ENCODE assay signal across 8 cellular contexts in genomic region chr20:33005132-33005566, GRCh38. TPM values are rescaled to one million over a fixed set of nuclear protein-coding genes. Genes with fewer than 3 reads are reported as not detected.
A peak's percentile ranks its signal among the peaks of the same experiment; 100 is the strongest.
DNase-seq lines count a peak whose midpoint lies in the region; ATAC-seq and TF ChIP-seq lines count a peak whose summit lies in the region.
"Had no signal": no experiment of that assay in that cellular context is flagged by ENCODE, and none has a peak within 500 bp of the region (broad histone marks: within the 10 kb centered on the region; RNA-seq: fewer than 3 reads in every experiment).

No MANE protein-coding gene starts in this region.

- H3K4me3 ChIP-seq in GM06990 (replicated peaks; ENCODE audit: low read depth, low read length): no peak overlapping the region
- H3K4me3 ChIP-seq in naive thymus-derived CD4-positive, alpha-beta T cell (ENCODE audit: low read length): no peak overlapping the region
- H3K4me3 ChIP-seq: thyroid gland had no signal

- no peaks in the 10 kb centered on the region for H3K36me3 Mint-ChIP-seq in activated naive CD8-positive, alpha-beta T cell treated with anti-CD3 and anti-CD28 coated beads, Interleukin-2, amount 50 U/mL, for 24 hours (ENCODE audit: low read depth)
- H3K36me3 Mint-ChIP-seq in naive thymus-derived CD4-positive, alpha-beta T cell: peaks cover 0 to 3% (median 0%) of the 10 kb centered on the region in 5 donors

- no peak for ATAC-seq in activated naive CD8-positive, alpha-beta T cell treated with anti-CD3 and anti-CD28 coated beads, Interleukin-2, amount 50 U/mL, for 24 hours
- no peak for ATAC-seq in naive thymus-derived CD4-positive, alpha-beta T cell
- ATAC-seq in HG03097 (IDR thresholded peaks at IDR 0.05; ENCODE audit: low FRiP score, unreplicated experiment) (no peak), HG03135 (IDR thresholded peaks at IDR 0.05; ENCODE audit: unreplicated experiment) (no peak)

- H3K27ac ChIP-seq in KOPT-K1 (ENCODE audit: low read depth, low read length, poor library complexity, severe bottlenecking): peak overlapping the region; percentile 31
- no peak overlapping the region for H3K27ac ChIP-seq in naive thymus-derived CD4-positive, alpha-beta T cell (ENCODE audit: low read depth, low read length)
- H3K27ac ChIP-seq: thyroid gland had no signal

- CTCF ChIA-PET in naive thymus-derived CD4-positive, alpha-beta T cell (lab: Charles Lee): interaction anchor here (0.7 to 2.4 kb wide), 13 partner anchors 10 to 108 kb away, joined by 3 to 19 read pairs (median 5); no protein-coding TSS in a partner anchor

- no peaks in the 10 kb centered on the region for H3K27me3 Mint-ChIP-seq in activated naive CD8-positive, alpha-beta T cell treated with anti-CD3 and anti-CD28 coated beads, Interleukin-2, amount 50 U/mL, for 24 hours
- no peaks in the 10 kb centered on the region for H3K27me3 Mint-ChIP-seq in naive thymus-derived CD4-positive, alpha-beta T cell

- intact Hi-C loops in naive thymus-derived CD4-positive, alpha-beta T cell (cut with micrococcal nuclease): loop anchor here (1.0 kb wide), 4 partner anchors 33 to 215 kb away; no protein-coding TSS in a partner anchor

- no peaks in the 10 kb centered on the region for H3K27me3 ChIP-seq in GM06990 (replicated peaks; ENCODE audit: control insufficient read depth, insufficient read depth, low read length)
- no peaks in the 10 kb centered on the region for H3K27me3 ChIP-seq in naive thymus-derived CD4-positive, alpha-beta T cell (ENCODE audit: control insufficient read depth in 2 of 2, insufficient read depth in 2 of 2, low read length in 2 of 2)
- H3K27me3 ChIP-seq: thyroid gland had no signal

- peak; percentile 49 for TF ChIP-seq CTCF in GM06990 (IDR thresholded peaks at IDR 0.05; ENCODE audit: insufficient read depth, low read length, poor library complexity, severe bottlenecking)

- H3K9me3 ChIP-seq in KOPT-K1 (ENCODE audit: insufficient read depth, low read length, poor library complexity, severe bottlenecking): no peaks in the 10 kb centered on the region
- H3K9me3 ChIP-seq in naive thymus-derived CD4-positive, alpha-beta T cell (ENCODE audit: control insufficient read depth in 2 of 3, low read length in 3 of 3): peaks cover 0 to 3% (median 0%) of the 10 kb centered on the region in 3 experiments
- H3K9me3 ChIP-seq: thyroid gland had no signal

- H3K4me1 Mint-ChIP-seq in activated naive CD8-positive, alpha-beta T cell treated with anti-CD3 and anti-CD28 coated beads, Interleukin-2, amount 50 U/mL, for 24 hours: peaks cover 4% of the 10 kb centered on the region
- peaks cover 3 to 56% (median 34%) of the 10 kb centered on the region in 7 donors for H3K4me1 Mint-ChIP-seq in naive thymus-derived CD4-positive, alpha-beta T cell

- H3K36me3 ChIP-seq in GM06990 (ENCODE audit: control insufficient read depth, insufficient read depth, low read length): no peaks in the 10 kb centered on the region
- no peaks in the 10 kb centered on the region for H3K36me3 ChIP-seq in KOPT-K1 (ENCODE audit: insufficient read depth, low read length)
- no peaks in the 10 kb centered on the region for H3K36me3 ChIP-seq in naive thymus-derived CD4-positive, alpha-beta T cell (ENCODE audit: control insufficient read depth in 2 of 3, insufficient read depth in 3 of 3, low read length in 3 of 3)
- H3K36me3 ChIP-seq: thyroid gland had no signal

- H3K27ac Mint-ChIP-seq in activated naive CD8-positive, alpha-beta T cell treated with anti-CD3 and anti-CD28 coated beads, Interleukin-2, amount 50 U/mL, for 24 hours: no peak overlapping the region
- peak overlapping the region in 2 of 9 donors; percentile 42 to 63 for H3K27ac Mint-ChIP-seq in naive thymus-derived CD4-positive, alpha-beta T cell

- H3K9me3 Mint-ChIP-seq in activated naive CD8-positive, alpha-beta T cell treated with anti-CD3 and anti-CD28 coated beads, Interleukin-2, amount 50 U/mL, for 24 hours: peaks cover 5% of the 10 kb centered on the region
- peaks cover 0 to 9% (median 0%) of the 10 kb centered on the region in 11 donors for H3K9me3 Mint-ChIP-seq in naive thymus-derived CD4-positive, alpha-beta T cell

- peaks cover 0 to 20% of the 10 kb centered on the region in 2 donors for H3K4me1 ChIP-seq in naive thymus-derived CD4-positive, alpha-beta T cell (ENCODE audit: control insufficient read depth in 2 of 2, insufficient read depth in 2 of 2, low read length in 2 of 2)

- POLR2A ChIA-PET in naive thymus-derived CD4-positive, alpha-beta T cell (lab: Charles Lee): interaction anchor here (1.2 kb wide), 1 partner anchor 12 kb away, joined by 3 read pairs; no protein-coding TSS in a partner anchor

- DNase-seq in GM06990 (ENCODE audit: extremely low read depth, insufficient read length) (no peak), NCI-H1105 (lab: John Stamatoyannopoulos, UW) (no peak)
- DNase-seq in activated naive CD8-positive, alpha-beta T cell treated with anti-CD3 and anti-CD28 coated beads, Interleukin-2, amount 50 U/mL, for 24 hours: peak; percentile 29
- peak in 6 of 9 donors; percentile 7 to 41 (median 35) for DNase-seq in naive thymus-derived CD4-positive, alpha-beta T cell
- DNase-seq: thyroid gland had no signal

- no peak overlapping the region for H3K4me3 Mint-ChIP-seq in activated naive CD8-positive, alpha-beta T cell treated with anti-CD3 and anti-CD28 coated beads, Interleukin-2, amount 50 U/mL, for 24 hours
- peak overlapping the region in 1 of 10 donors; percentile 38 for H3K4me3 Mint-ChIP-seq in naive thymus-derived CD4-positive, alpha-beta T cell

RNA-seq across cellular contexts. Expression of gene SUN5, which starts 0.9 kb away (rescaled TPM):
- total RNA-seq in naive thymus-derived CD4-positive, alpha-beta T cell: not detected
- not detected for polyA plus RNA-seq in naive thymus-derived CD4-positive, alpha-beta T cell
- total RNA-seq: thyroid gland had no signal

RNA-seq across cellular contexts. Expression of gene BPIFB2, which starts 2.4 kb away (rescaled TPM):
- not detected for total RNA-seq in naive thymus-derived CD4-positive, alpha-beta T cell
- not detected for polyA plus RNA-seq in naive thymus-derived CD4-positive, alpha-beta T cell
- total RNA-seq: thyroid gland had no signal

RNA-seq across cellular contexts. Expression of gene BPIFB6, which starts 26.3 kb away (rescaled TPM):
- total RNA-seq in naive thymus-derived CD4-positive, alpha-beta T cell: not detected
- not detected for polyA plus RNA-seq in naive thymus-derived CD4-positive, alpha-beta T cell
- total RNA-seq: thyroid gland had no signal

RNA-seq across cellular contexts. Expression of gene BPIFB3, which starts 48.6 kb away (rescaled TPM):
- total RNA-seq in naive thymus-derived CD4-positive, alpha-beta T cell: not detected
- not detected for polyA plus RNA-seq in naive thymus-derived CD4-positive, alpha-beta T cell
- total RNA-seq: thyroid gland had no signal

Comparison
In these comparisons a context has a peak if more than half of its experiments do, and no peak if none do; other contexts are left out.
1. DNase-seq: peak in activated naive CD8-positive, alpha-beta T cell treated with anti-CD3 and anti-CD28 coated beads, Interleukin-2, amount 50 U/mL, for 24 hours (single experiment) and naive thymus-derived CD4-positive, alpha-beta T cell (6 of 9); none in GM06990 (single experiment) and NCI-H1105 (single experiment).